Comparison of ENCODE assay signal across 1 cellular context in the genomic region with DNA sequence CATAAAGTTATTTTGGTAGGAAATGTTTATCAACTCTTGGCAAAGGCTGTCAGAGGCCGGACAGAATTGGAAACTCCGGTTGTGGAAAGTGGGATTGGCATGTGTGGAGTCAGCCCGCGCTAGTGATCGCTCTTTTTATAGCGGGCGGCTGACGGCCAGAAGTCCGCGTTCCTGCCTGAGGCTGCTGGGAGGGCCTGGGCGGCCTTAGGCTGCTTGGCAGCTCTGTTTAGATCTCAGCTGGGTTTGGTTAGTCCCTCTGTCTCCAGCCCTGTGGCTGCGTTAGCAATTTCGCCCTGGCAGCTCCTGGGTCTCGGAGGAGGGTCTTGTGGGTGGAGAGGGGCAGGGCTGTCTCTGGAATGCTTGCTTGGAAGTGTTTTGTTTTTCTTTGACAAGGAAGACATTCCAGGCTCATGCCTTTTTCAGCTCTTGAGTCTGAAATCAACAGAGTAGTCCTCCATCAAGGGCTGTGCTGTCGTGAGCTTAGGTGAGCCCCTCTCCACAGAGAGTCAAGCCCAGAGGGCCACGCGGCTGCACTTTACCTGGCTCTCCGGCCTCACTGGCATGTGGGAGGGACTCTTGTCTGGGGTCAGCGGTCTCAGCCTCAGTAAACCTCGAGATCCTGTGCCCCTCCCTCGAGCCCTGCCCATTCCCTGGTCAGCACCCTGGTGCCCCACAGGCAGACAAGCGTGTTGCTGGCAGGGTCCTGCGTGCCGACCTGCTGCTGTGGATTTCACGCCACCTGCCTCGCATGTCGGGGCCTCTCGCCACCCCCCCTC.
TF ChIP-seq lines count a peak whose summit lies in the region.

No MANE protein-coding gene starts in this region.

TF ChIP-seq in endothelial cell of umbilical vein, 7 proteins besides CTCF, POLR2A, EP300 and RAD21:
- TF ChIP-seq GATA2 (IDR thresholded peaks at IDR 0.05; ENCODE audit: insufficient read depth, insufficient read length, low read depth, low read length) (no peak), MYC (IDR thresholded peaks at IDR 0.05; ENCODE audit: low read depth, low read length) (no peak), EZH2 (IDR thresholded peaks at IDR 0.05; ENCODE audit: borderline replicate concordance, low read depth, low read length, severe bottlenecking) (no peak), JUN (IDR thresholded peaks at IDR 0.05; ENCODE audit: borderline replicate concordance, insufficient read depth, insufficient read length, low read depth) (no peak), POLR2AphosphoS5 (IDR thresholded peaks at IDR 0.05; ENCODE audit: insufficient read depth, low read depth, low read length) (no peak), FOS (IDR thresholded peaks at IDR 0.05; ENCODE audit: borderline replicate concordance, insufficient read depth, low read length) (no peak)
- TF ChIP-seq, protein P1, sequence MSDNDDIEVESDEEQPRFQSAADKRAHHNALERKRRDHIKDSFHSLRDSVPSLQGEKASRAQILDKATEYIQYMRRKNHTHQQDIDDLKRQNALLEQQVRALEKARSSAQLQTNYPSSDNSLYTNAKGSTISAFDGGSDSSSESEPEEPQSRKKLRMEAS (IDR thresholded peaks at IDR 0.05; ENCODE audit: insufficient read depth, insufficient read length), result no peak
